8 cellular contexts compared by ENCODE assay signal in genomic region chr4:2262944-2263250, GRCh38. TPM values are rescaled to one million over a fixed set of nuclear protein-coding genes. Genes with fewer than 3 reads are reported as not detected.
DNase-seq lines count a peak whose midpoint lies in the region; ATAC-seq and TF ChIP-seq lines count a peak whose summit lies in the region.

No MANE protein-coding gene starts in this region.

- peak overlapping the region; percentile 80 for H3K4me2 ChIP-seq in SU-DHL-6 (ENCODE audit: low read depth, low read length, poor library complexity, severe bottlenecking)

- no peaks in the 10 kb centered on the region for H3K9me3 ChIP-seq in SU-DHL-6 (ENCODE audit: insufficient read depth, low read length)
- no peaks in the 10 kb centered on the region for H3K9me3 ChIP-seq in psoas muscle

- H3K9ac ChIP-seq in SU-DHL-6 (ENCODE audit: low read length) = peak overlapping the region; percentile 84

- intact Hi-C loops in psoas muscle (cut with DNase I) = no loop called here

- no peak for TF ChIP-seq CTCF in SU-DHL-6 (IDR thresholded peaks at IDR 0.05; ENCODE audit: insufficient read depth, low read length, poor library complexity, severe bottlenecking)
- no peak for TF ChIP-seq CTCF in fibroblast of mammary gland (conservative IDR thresholded peaks at IDR 0.05; ENCODE audit: control insufficient read depth, insufficient read depth, low read depth, low read length)
- TF ChIP-seq CTCF in psoas muscle (IDR thresholded peaks at IDR 0.05) = no peak

- 36 to 48% (median 38%) methylated on average over 12 to 13 of the region's 13 CpGs for WGBS in psoas muscle, 3 donors

- H3K79me2 ChIP-seq in SU-DHL-6 (ENCODE audit: insufficient read depth, low read length) = no peaks in the 10 kb centered on the region

- H4K20me1 ChIP-seq in SU-DHL-6 (ENCODE audit: low read depth, low read length) = no peaks in the 10 kb centered on the region

- no peaks in the 10 kb centered on the region for H3F3A ChIP-seq in SU-DHL-6 (ENCODE audit: insufficient read depth)

- H3K9me2 ChIP-seq in SU-DHL-6 (replicated peaks; ENCODE audit: insufficient read depth, low read length) = no peaks in the 10 kb centered on the region

- no peak for DNase-seq in fibroblast of mammary gland (ENCODE audit: low read depth)
- DNase-seq in psoas muscle = no peak
- no peak for DNase-seq in central memory CD4-positive, alpha-beta T cell
- DNase-seq in D341Med (ENCODE audit: low spot score) = no peak
- DNase-seq in NCI-H82 treated with DMSO at 0.1 percent for 48 hours (lab: John Stamatoyannopoulos, UW; ENCODE audit: unreplicated experiment) = no peak

- H3K27ac ChIP-seq in SU-DHL-6 (ENCODE audit: low read depth, low read length) (no peak overlapping the region; the same call in 1 of the 2 replicates), psoas muscle (peak overlapping the region; percentile 97)

- ATAC-seq in psoas muscle (no peak), HG03039 (IDR thresholded peaks at IDR 0.05; ENCODE audit: unreplicated experiment) (no peak)

- peak overlapping the region; percentile 96 for H2AFZ ChIP-seq in SU-DHL-6 (ENCODE audit: low read depth, low read length, severe bottlenecking)

- peaks cover 54% of the 10 kb centered on the region for H3K4me1 ChIP-seq in psoas muscle

- no peaks in the 10 kb centered on the region for H3K36me3 ChIP-seq in SU-DHL-6 (ENCODE audit: low read length)
- H3K36me3 ChIP-seq in psoas muscle (ENCODE audit: insufficient read depth in 1 of 2, low read depth in 1 of 2) = peaks cover 0 to 15% of the 10 kb centered on the region in 2 donors

- H3K4me3 ChIP-seq in GM08714 (ENCODE audit: low read length) (peak overlapping the region; percentile 60; the same call in 1 of the 2 replicates), SU-DHL-6 (ENCODE audit: insufficient read depth, low read length, poor library complexity, severe bottlenecking) (peak overlapping the region; percentile 75), fibroblast of mammary gland (ENCODE audit: control insufficient read depth, low read depth, low read length) (peak overlapping the region; percentile 55), psoas muscle (peak overlapping the region; percentile 99)

- no peaks in the 10 kb centered on the region for H3K27me3 ChIP-seq in SU-DHL-6 (ENCODE audit: low read length)
- no peaks in the 10 kb centered on the region for H3K27me3 ChIP-seq in psoas muscle (ENCODE audit: insufficient read depth in 3 of 3, low read length in 2 of 3)

RNA-seq across cellular contexts. Expression of gene MXD4, which starts 1.0 kb away (rescaled TPM):
- total RNA-seq in psoas muscle = 10 to 100 TPM; 18.8 to 36.7 (median 35.3) TPM
- polyA plus RNA-seq in psoas muscle = 10 to 100 TPM; 15.4 to 29.9 (median 23.3) TPM

RNA-seq across cellular contexts. Expression of gene HAUS3, which starts 21.0 kb away (rescaled TPM):
- total RNA-seq in psoas muscle = 1 to 10 TPM; 4.2 to 7.4 (median 5.1) TPM
- 10 to 100 TPM in 1 of 3 donors, 1 to 10 TPM in 2; 5.3 to 16.1 (median 5.8) TPM for polyA plus RNA-seq in psoas muscle

RNA-seq across cellular contexts. Expression of gene POLN, which starts 21.0 kb away (rescaled TPM):
- total RNA-seq in psoas muscle = 1 to 10 TPM in 3 of 4 donors, under 1 TPM in 1; 0.84 to 3.0 (median 1.8) TPM
- under 1 TPM; 0.44 to 0.95 (median 0.80) TPM for polyA plus RNA-seq in psoas muscle
